Comparison of ENCODE assay signal across 8 cellular contexts in genomic region chr5:76401801-76402250, GRCh38. TPM values are rescaled to one million over a fixed set of nuclear protein-coding genes. Genes with fewer than 3 reads are reported as not detected.
DNase-seq lines count a peak whose midpoint lies in the region; ATAC-seq and TF ChIP-seq lines count a peak whose summit lies in the region.

No MANE protein-coding gene starts in this region.

- peak overlapping the region; percentile 91 for H3K4me3 Mint-ChIP-seq in GM23338
- H3K4me3 Mint-ChIP-seq in WTC11, result peak overlapping the region; percentile 90
- H3K4me3 Mint-ChIP-seq in glutamatergic neuron (ENCODE audit: unreplicated experiment), result peak overlapping the region; percentile 90
- peak overlapping the region; percentile 91 for H3K4me3 Mint-ChIP-seq in stimulated activated effector memory CD8-positive, alpha-beta T cell treated with anti-CD3 and anti-CD28 coated beads, Interleukin-12 subunit alpha, Interleukin-12 subunit beta, amount 100 ng/mL, for 72 hours

- peak overlapping the region; percentile 96 for H3K4me2 ChIP-seq in DND-41 (ENCODE audit: insufficient read depth, low read length)
- H3K4me2 ChIP-seq in GM23338, result peak overlapping the region; percentile 80

- CTCF ChIA-PET in WTC11 (lab: Charles Lee), result interaction anchor here (0.6 to 5.1 kb wide), 16 partner anchors 10 to 373 kb away, joined by 3 to 71 read pairs (median 4); no protein-coding TSS in a partner anchor
- CTCF ChIA-PET in HEK293T (lab: Yijun Ruan, JAX), result interaction anchor here (2.5 to 5.4 kb wide), 2 partner anchors 13 to 142 kb away, joined by 11 to 20 read pairs; no protein-coding TSS in a partner anchor

- H3F3A ChIP-seq in GM23338 (replicated peaks; ENCODE audit: low read depth), result 0 out of 2 replicates have a peak, but pooled peaks cover 4% of the 10 kb centered on the region

- no peaks in the 10 kb centered on the region for H3K79me2 ChIP-seq in DND-41 (ENCODE audit: insufficient read depth, low read length)
- H3K79me2 ChIP-seq in GM23338 (replicated peaks; ENCODE audit: insufficient read depth), result peaks cover 28% of the 10 kb centered on the region

- TF ChIP-seq CTCF in DND-41 (IDR thresholded peaks at IDR 0.05; ENCODE audit: borderline replicate concordance, extremely low read depth, low read length, poor library complexity, severe bottlenecking), result no peak
- no peak for TF ChIP-seq CTCF in GM23338 (conservative IDR thresholded peaks at IDR 0.05; ENCODE audit: low read depth in 2 of 2)
- no peak for TF ChIP-seq CTCF in WTC11 (IDR thresholded peaks at IDR 0.05)
- no peak for TF ChIP-seq CTCF in glutamatergic neuron (IDR thresholded peaks at IDR 0.05; ENCODE audit: partially characterized antibody, unreplicated experiment)

- H3K27ac ChIP-seq in DND-41 (ENCODE audit: low read length), result no peak overlapping the region
- peak overlapping the region; percentile 57 for H3K27ac ChIP-seq in GM23338 (ENCODE audit: low read depth)

- H3K9me3 ChIP-seq in DND-41 (ENCODE audit: insufficient read depth, low read length, severe bottlenecking) (no peaks in the 10 kb centered on the region), MG63 (no peaks in the 10 kb centered on the region)

- H3K4me1 ChIP-seq in DND-41 (ENCODE audit: insufficient read depth, low read length) (peaks cover 31% of the 10 kb centered on the region), GM23338 (ENCODE audit: insufficient read depth) (peaks cover 30% of the 10 kb centered on the region)

- H3K4me1 Mint-ChIP-seq in GM23338, result peaks cover 43% of the 10 kb centered on the region
- H3K4me1 Mint-ChIP-seq in WTC11, result peaks cover 44% of the 10 kb centered on the region
- no peaks in the 10 kb centered on the region for H3K4me1 Mint-ChIP-seq in glutamatergic neuron (ENCODE audit: low read depth, unreplicated experiment)
- peaks cover 41% of the 10 kb centered on the region for H3K4me1 Mint-ChIP-seq in stimulated activated effector memory CD8-positive, alpha-beta T cell treated with anti-CD3 and anti-CD28 coated beads, Interleukin-12 subunit alpha, Interleukin-12 subunit beta, amount 100 ng/mL, for 72 hours

- H3K9ac ChIP-seq in DND-41 (ENCODE audit: low read depth, low read length), result no peak overlapping the region

- H3K9me2 ChIP-seq in GM23338 (ENCODE audit: insufficient read depth), result no peaks in the 10 kb centered on the region; the same call in 1 of the 2 replicates

- H3K4me3 ChIP-seq in DND-41 (ENCODE audit: low read depth in 1 of 2, low read length in 2 of 2) (peak overlapping the region in 1 of 2 experiments; percentile 62; a peak in 2 of 4 replicates), GM23338 (peak overlapping the region; percentile 90), MG63 (no peak overlapping the region)

- H3K36me3 ChIP-seq in DND-41 (ENCODE audit: insufficient read depth, low read length) (no peaks in the 10 kb centered on the region), GM23338 (ENCODE audit: insufficient read depth) (0 out of 2 replicates have a peak, but pooled peaks cover 4% of the 10 kb centered on the region), MG63 (no peaks in the 10 kb centered on the region)

- H4K20me1 ChIP-seq in DND-41 (ENCODE audit: insufficient read depth, low read length), result peaks cover 20% of the 10 kb centered on the region
- 0 out of 2 replicates have a peak, but pooled peaks cover 5% of the 10 kb centered on the region for H4K20me1 ChIP-seq in GM23338 (replicated peaks; ENCODE audit: insufficient read depth)

- H3K27me3 ChIP-seq in DND-41 (ENCODE audit: insufficient read depth, low read length, poor library complexity) (peaks cover 48% of the 10 kb centered on the region), GM23338 (ENCODE audit: insufficient read depth) (no peaks in the 10 kb centered on the region), MG63 (peaks cover 10% of the 10 kb centered on the region)

- H3K27me3 Mint-ChIP-seq in GM23338 (ENCODE audit: insufficient read depth, low read depth, poor library complexity) (peaks cover 13% of the 10 kb centered on the region), WTC11 (ENCODE audit: low read depth) (no peaks in the 10 kb centered on the region; the same call in 1 of the 2 replicates), glutamatergic neuron (ENCODE audit: unreplicated experiment) (peaks cover 5% of the 10 kb centered on the region)

- no peaks in the 10 kb centered on the region for H3K9me3 Mint-ChIP-seq in GM23338
- no peaks in the 10 kb centered on the region for H3K9me3 Mint-ChIP-seq in WTC11
- peaks cover 3% of the 10 kb centered on the region for H3K9me3 Mint-ChIP-seq in glutamatergic neuron (ENCODE audit: unreplicated experiment)
- H3K9me3 Mint-ChIP-seq in stimulated activated effector memory CD8-positive, alpha-beta T cell treated with anti-CD3 and anti-CD28 coated beads, Interleukin-12 subunit alpha, Interleukin-12 subunit beta, amount 100 ng/mL, for 72 hours, result no peaks in the 10 kb centered on the region

- no peaks in the 10 kb centered on the region for H3K36me3 Mint-ChIP-seq in GM23338 (ENCODE audit: low read depth)
- no peaks in the 10 kb centered on the region for H3K36me3 Mint-ChIP-seq in WTC11
- H3K36me3 Mint-ChIP-seq in glutamatergic neuron (ENCODE audit: unreplicated experiment), result no peaks in the 10 kb centered on the region
- H3K36me3 Mint-ChIP-seq in stimulated activated effector memory CD8-positive, alpha-beta T cell treated with anti-CD3 and anti-CD28 coated beads, Interleukin-12 subunit alpha, Interleukin-12 subunit beta, amount 100 ng/mL, for 72 hours, result peaks cover 23% of the 10 kb centered on the region

- H3K27ac Mint-ChIP-seq in GM23338 (no peak overlapping the region; the same call in 1 of the 2 replicates), WTC11 (peak overlapping the region; percentile 59), glutamatergic neuron (ENCODE audit: unreplicated experiment) (no peak overlapping the region)
- H3K27ac Mint-ChIP-seq in stimulated activated effector memory CD8-positive, alpha-beta T cell treated with anti-CD3 and anti-CD28 coated beads, Interleukin-12 subunit alpha, Interleukin-12 subunit beta, amount 100 ng/mL, for 72 hours, result peak overlapping the region; percentile 99

- H2AFZ ChIP-seq in DND-41 (ENCODE audit: low read depth, low read length) (no peak overlapping the region), GM23338 (peak overlapping the region; percentile 45; the same call in 1 of the 2 replicates)

- ATAC-seq in DND-41 (ENCODE audit: insufficient read depth, low read depth) (peak; percentile 10; the same call in 1 of the 3 replicates), GM23338 (no peak), WTC11 (no peak), HG02870 (IDR thresholded peaks at IDR 0.05; ENCODE audit: unreplicated experiment) (no peak)
- ATAC-seq in stimulated activated effector memory CD8-positive, alpha-beta T cell treated with anti-CD3 and anti-CD28 coated beads, Interleukin-12 subunit alpha, Interleukin-12 subunit beta, amount 100 ng/mL, for 72 hours, result no peak

- POLR2A ChIA-PET in WTC11 (lab: Charles Lee), result interaction anchor here (0.6 kb wide), 1 partner anchor 122 kb away, joined by 3 read pairs; no protein-coding TSS in a partner anchor
- POLR2A ChIA-PET in HEK293T (lab: Yijun Ruan, JAX), result interaction anchor here (2.0 kb wide), 2 partner anchors 8 to 17 kb away, joined by 4 to 6 read pairs; no protein-coding TSS in a partner anchor

- DNase-seq in DND-41, result no peak
- DNase-seq in GM23338 (ENCODE audit: low spot score), result no peak
- no peak for DNase-seq in WTC11 (ENCODE audit: low spot score)
- no peak for DNase-seq in glutamatergic neuron
- DNase-seq in stimulated activated effector memory CD8-positive, alpha-beta T cell treated with anti-CD3 and anti-CD28 coated beads, Interleukin-12 subunit alpha, Interleukin-12 subunit beta, amount 100 ng/mL, for 72 hours (ENCODE audit: low spot score in 2 of 2), result peak; percentile 12 to 64
- no peak for DNase-seq in MG63
- no peak for DNase-seq in HEK293T (ENCODE audit: extremely low spot score)

TF ChIP-seq in GM23338, 12 proteins besides CTCF, POLR2A, EP300 and RAD21 (continues in another document):
- TF ChIP-seq POLR2AphosphoS5 (IDR thresholded peaks at IDR 0.05; ENCODE audit: low read depth) (no peak), CREB1 (CRISPR knock-in tag; IDR thresholded peaks at IDR 0.05; ENCODE audit: low read depth) (no peak)

TF ChIP-seq in WTC11, 78 proteins besides CTCF, POLR2A, EP300 and RAD21 (continues in another document):
- TF ChIP-seq NFATC4 (CRISPR knock-in tag; IDR thresholded peaks at IDR 0.05) (no peak), ZNF512 (CRISPR knock-in tag; IDR thresholded peaks at IDR 0.05; ENCODE audit: borderline replicate concordance) (no peak), ETV6 (CRISPR knock-in tag; IDR thresholded peaks at IDR 0.05) (no peak)

TF ChIP-seq in HEK293T, 16 proteins besides CTCF, POLR2A, EP300 and RAD21:
- TF ChIP-seq ZNF384 (IDR thresholded peaks at IDR 0.05) (no peak), PKNOX1 (IDR thresholded peaks at IDR 0.05) (no peak), CTBP1 (IDR thresholded peaks at IDR 0.05; ENCODE audit: borderline replicate concordance) (no peak), NFRKB (IDR thresholded peaks at IDR 0.05) (no peak), ARNT (IDR thresholded peaks at IDR 0.05) (no peak), BHLHE40 (IDR thresholded peaks at IDR 0.05; ENCODE audit: borderline replicate concordance) (no peak), SUZ12 (IDR thresholded peaks at IDR 0.05) (no peak), LEF1 (IDR thresholded peaks at IDR 0.05; ENCODE audit: borderline replicate concordance) (no peak), FOXA1 (IDR thresholded peaks at IDR 0.05) (no peak), FOXM1 (IDR thresholded peaks at IDR 0.05; ENCODE audit: borderline replicate concordance) (no peak), FOXK2 (IDR thresholded peaks at IDR 0.05) (no peak), L3MBTL2 (conservative IDR thresholded peaks at IDR 0.05) (no peak), HDGF (IDR thresholded peaks at IDR 0.05; ENCODE audit: borderline replicate concordance) (no peak), ELF4 (IDR thresholded peaks at IDR 0.05) (no peak), TARDBP (IDR thresholded peaks at IDR 0.05) (no peak)

RNA-seq across cellular contexts. Expression of gene IQGAP2, which starts 1.3 kb away (rescaled TPM):
- total RNA-seq in GM23338 (2014; rRNA removed; shearing (Covaris generic)), result 55.8 and 86.5 TPM in 2 replicates
- 57.3 and 60.0 TPM in 2 replicates for polyA plus RNA-seq in GM23338 (2016; fragmentation: Nextera tagmentation; extraction: Ambion mirVana)
- total RNA-seq in WTC11 (2021), result 63.0 to 70.6 TPM (median 64.4 TPM) in 3 replicates
- total RNA-seq in glutamatergic neuron (ENCODE audit: unreplicated experiment), result 1.4 TPM
- total RNA-seq in MG63 (2014; rRNA removed; shearing (Covaris generic); ENCODE audit: low replicate concordance), result 4.1 and 12.3 TPM in 2 replicates

Comparison
In these comparisons a context has a peak if more than half of its experiments do, and no peak if none do; other contexts are left out.
1. DNase-seq: peak in stimulated activated effector memory CD8-positive, alpha-beta T cell treated with anti-CD3 and anti-CD28 coated beads, Interleukin-12 subunit alpha, Interleukin-12 subunit beta, amount 100 ng/mL, for 72 hours (2 of 2); none in DND-41 (single experiment), GM23338 (single experiment), WTC11 (single experiment), glutamatergic neuron (single experiment), MG63 (single experiment) and HEK293T (single experiment).
2. H3K27ac Mint-ChIP-seq: peak in WTC11 (single experiment) and stimulated activated effector memory CD8-positive, alpha-beta T cell treated with anti-CD3 and anti-CD28 coated beads, Interleukin-12 subunit alpha, Interleukin-12 subunit beta, amount 100 ng/mL, for 72 hours (single experiment); none in GM23338 (single experiment) and glutamatergic neuron (single experiment).
3. Peak in every context shown above with its lines, with median percentiles within 50 percentile points of each other: H3K4me3 Mint-ChIP-seq.